20 cellular contexts compared by ENCODE assay signal in genomic region chr11:67522338-67522737, GRCh38. TPM values are rescaled to one million over a fixed set of nuclear protein-coding genes. Genes with fewer than 3 reads are reported as not detected.
"Had no signal": no experiment of that assay in that cellular context is flagged by ENCODE, and none has a peak within 500 bp of the region (broad histone marks: within the 10 kb centered on the region; RNA-seq: fewer than 3 reads in every experiment).

No MANE protein-coding gene starts in this region.

- H3K4me1 ChIP-seq: SJSA1 had no signal

- H3K27ac ChIP-seq: HL-60, SJSA1, SK-N-MC had no signal

- H3K9me3 ChIP-seq: SJSA1 had no signal

- H3K36me3 ChIP-seq: SJSA1 had no signal

- DNase-seq: Karpas-422, KG1, MM.1S, NCI-H1092 treated with DMSO at 0.1 percent for 48 hours, NCI-H1436, NCI-H187 treated with DMSO at 0.1 percent for 48 hours, NCI-H2081 treated with DMSO at 0.1 percent for 48 hours, NCI-H2171, NCI-H226, NCI-H446, NCI-H510A, NCI-H524 treated with DMSO at 0.1 percent for 48 hours, NCI-H69, NCI-H774, Right ventricle myocardium superior, RPMI8226, SIG-M5 had no signal

- H3K4me3 ChIP-seq: SJSA1, SK-N-MC had no signal

RNA-seq across cellular contexts. Expression of gene CABP2, which starts 0.9 kb away (rescaled TPM):
- total RNA-seq: Right ventricle myocardium superior, SJSA1 had no signal
